Comparison of ENCODE assay signal across 1 cellular context in the genomic region with DNA sequence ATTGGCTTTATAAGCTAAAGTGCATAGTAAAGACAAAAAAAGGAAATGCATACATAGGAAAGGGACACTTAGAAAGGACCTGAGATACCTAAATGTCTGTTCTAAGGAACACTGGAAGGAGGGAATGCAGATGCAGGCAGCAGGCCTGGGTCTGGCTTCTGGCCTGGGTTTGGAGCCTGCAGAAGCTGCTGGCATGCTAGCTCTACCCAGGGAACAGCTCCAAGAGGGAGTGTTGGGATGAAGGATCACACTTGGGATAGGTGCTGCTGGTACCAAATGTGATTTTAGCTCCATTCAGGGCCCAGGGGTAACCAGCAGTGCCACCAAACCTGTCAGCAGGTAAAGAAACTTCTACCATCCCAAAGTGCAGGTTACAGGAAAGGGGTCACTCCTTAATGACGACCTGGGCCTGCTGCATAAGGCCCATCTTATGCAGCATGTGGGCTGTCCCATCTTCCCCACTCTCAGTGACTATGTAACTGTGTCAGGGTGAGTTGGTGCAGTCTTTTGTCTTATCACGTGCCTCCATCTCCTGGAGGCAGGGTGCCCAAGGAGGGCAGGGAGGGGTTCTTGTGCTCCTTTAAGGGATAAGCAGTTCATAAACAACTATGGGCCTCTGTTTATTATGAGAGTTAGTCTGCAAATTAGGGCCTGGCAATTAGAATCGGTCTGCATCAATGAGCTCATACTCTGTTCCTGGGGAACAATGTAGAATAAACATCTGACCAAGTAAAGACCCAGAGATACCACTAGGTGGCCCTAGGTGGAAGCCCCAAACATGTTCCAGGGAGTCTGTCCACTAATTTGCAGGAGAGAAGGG.
TF ChIP-seq lines count a peak whose summit lies in the region.

No MANE protein-coding gene starts in this region.

TF ChIP-seq in HCT116, 20 proteins besides CTCF, POLR2A, EP300 and RAD21:
- TF ChIP-seq CBX3 (IDR thresholded peaks at IDR 0.05; ENCODE audit: low read depth) = no peak
- TF ChIP-seq SRF (IDR thresholded peaks at IDR 0.05; ENCODE audit: low read depth) = no peak
- TF ChIP-seq EZH2 (IDR thresholded peaks at IDR 0.05) = no peak
- no peak for TF ChIP-seq CEBPB (IDR thresholded peaks at IDR 0.05; ENCODE audit: low read depth)
TF ChIP-seq in HCT116: peak in this region for 0.
